Comparison of ENCODE assay signal across 8 cellular contexts in genomic region chr4:146175541-146176453, GRCh38. TPM values are rescaled to one million over a fixed set of nuclear protein-coding genes. Genes with fewer than 3 reads are reported as not detected.
A peak's percentile ranks its signal among the peaks of the same experiment; 100 is the strongest.
DNase-seq lines count a peak whose midpoint lies in the region; ATAC-seq and TF ChIP-seq lines count a peak whose summit lies in the region.

TSS of gene LSM6 (plus strand) at chr4:146175718. CDS start at chr4:146182922, 7,204 bp downstream.

- TF ChIP-seq CTCF in GM12873 (IDR thresholded peaks at IDR 0.05; ENCODE audit: insufficient read depth, low read depth, low read length, missing control alignments) (peak; percentile 14), prostate gland (IDR thresholded peaks at IDR 0.05) (peak in 2 of 4 experiments; percentile 12 to 21)

- TF ChIP-seq POLR2A in prostate gland (IDR thresholded peaks at IDR 0.05): peak; percentile 47

- no peaks in the 10 kb centered on the region for H3K9me3 ChIP-seq in prostate gland

- DNase-seq in NCI-H1092 (lab: John Stamatoyannopoulos, UW) (peak; percentile 82), amniotic epithelial cell (ENCODE audit: low read depth) (peak; percentile 81), left cardiac atrium (peak; percentile 91), prostate gland (ENCODE audit: low spot score) (peak; percentile 90)

- H3K27ac ChIP-seq in prostate gland (peak within 1 kb of the TSS; percentile 78 to 90), urinary bladder (ENCODE audit: low read depth) (peak within 1 kb of the TSS; percentile 95)

- ATAC-seq in HG02571 (IDR thresholded peaks at IDR 0.05; ENCODE audit: unreplicated experiment): peak; percentile 97
- ATAC-seq in left cardiac atrium: peak; percentile 97 to 98

- no peaks in the 10 kb centered on the region for H3K27me3 ChIP-seq in prostate gland (replicated peaks; ENCODE audit: insufficient read depth)

- peaks cover 2% of the 10 kb centered on the region for H3K4me1 ChIP-seq in prostate gland (replicated peaks)
- H3K4me1 ChIP-seq in urinary bladder (ENCODE audit: insufficient read depth): peaks cover 5% of the 10 kb centered on the region

- H3K4me3 ChIP-seq in prostate gland: peak within 1 kb of the TSS; percentile 58 to 83
- peak within 1 kb of the TSS; percentile 94 for H3K4me3 ChIP-seq in urinary bladder (ENCODE audit: low read depth, low read length)

- intact Hi-C loops in T-helper 1 cell treated with Interleukin-12 subunit alpha and Interleukin-12 subunit beta and Interleukin-4 antibody, amounts not matched to agents 30 ng/mL and 1 ng/mL, for 36 hours (cut with micrococcal nuclease): loop anchor here (1.0 to 10.0 kb wide), 15 partner anchors 9 to 1439 kb away; partner anchors contain the start of genes ABCE1, ANAPC10, MMAA and SLC10A7
- intact Hi-C loops in left cardiac atrium (cut with DNase I) (no loop called here), prostate gland (cut with DNase I) (no loop called here)

- no peaks in the 10 kb centered on the region for H3K36me3 ChIP-seq in prostate gland
- H3K36me3 ChIP-seq in urinary bladder (ENCODE audit: insufficient read depth): no peaks in the 10 kb centered on the region

- under 1% methylated on average over 75 of the region's 75 CpGs for WGBS in prostate gland
- WGBS in urinary bladder: under 1% methylated on average over 75 of the region's 75 CpGs

RNA-seq across cellular contexts. Expression of gene LSM6, which starts in this region (rescaled TPM):
- 41.2 and 47.6 TPM in 2 replicates for total RNA-seq in T-helper 1 cell treated with Interleukin-12 subunit alpha and Interleukin-12 subunit beta and Interleukin-4 antibody, amounts not matched to agents 30 ng/mL and 1 ng/mL, for 36 hours
- total RNA-seq in left cardiac atrium (10 to 100 TPM; 15.7 to 17.2 TPM), prostate gland (10 to 100 TPM; 30.2 to 93.8 TPM), urinary bladder (43.1 TPM)
- 53.1 TPM for polyA plus RNA-seq in urinary bladder

Comparison
In these comparisons a context has a peak if more than half of its experiments do, and no peak if none do; other contexts are left out.
1. Peak in every context shown above with its lines: DNase-seq, ATAC-seq, H3K4me3 ChIP-seq and H3K27ac ChIP-seq.